In genomic region chr2:29295843-29296242, GRCh38 we compare ENCODE assay signal across 8 cellular contexts.
DNase-seq lines count a peak whose midpoint lies in the region; ATAC-seq and TF ChIP-seq lines count a peak whose summit lies in the region.

No MANE protein-coding gene starts in this region.

- in situ Hi-C loops in brain microvascular endothelial cell (cut with HindIII; ENCODE audit: low pct_ligation_motif_present, low sequenced_read_pairs): no loop called here

- DNase-seq in NCI-H345 (lab: John Stamatoyannopoulos, UW) (peak; percentile 61), NCI-H345 treated with DMSO at 0.1 percent for 48 hours (lab: John Stamatoyannopoulos, UW; ENCODE audit: unreplicated experiment) (no peak), NCI-H1092 (lab: John Stamatoyannopoulos, UW) (peak; percentile 30), brain microvascular endothelial cell (no peak), pons (ENCODE audit: low spot score) (peak; percentile 28)
- DNase-seq in stimulated activated naive CD8-positive, alpha-beta T cell treated with anti-CD3 and anti-CD28 coated beads, Interleukin-15, Interleukin-2, amounts not matched to agents 100 U/mL and 50 U/mL, for 24 hours: no peak

- H3K27me3 ChIP-seq in brain microvascular endothelial cell (replicated peaks): no peaks in the 10 kb centered on the region

- no peak overlapping the region for H3K4me3 ChIP-seq in brain microvascular endothelial cell (ENCODE audit: low read depth, low read length)

- ATAC-seq in stimulated activated naive CD8-positive, alpha-beta T cell treated with anti-CD3 and anti-CD28 coated beads, Interleukin-15, Interleukin-2, amounts not matched to agents 100 U/mL and 50 U/mL, for 24 hours: no peak
- ATAC-seq in HG03135 (IDR thresholded peaks at IDR 0.05; ENCODE audit: unreplicated experiment) (no peak), GM21576 (IDR thresholded peaks at IDR 0.05; ENCODE audit: unreplicated experiment) (no peak)

- TF ChIP-seq CTCF in brain microvascular endothelial cell (IDR thresholded peaks at IDR 0.05; ENCODE audit: low read depth, low read length, missing control alignments): peak; percentile 56

- no peak overlapping the region for H3K27ac ChIP-seq in brain microvascular endothelial cell

- no peaks in the 10 kb centered on the region for H3K36me3 ChIP-seq in brain microvascular endothelial cell (replicated peaks)

Comparison
In these comparisons a context has a peak if more than half of its experiments do, and no peak if none do; other contexts are left out.
1. DNase-seq: peak in NCI-H345 (single experiment), NCI-H1092 (single experiment) and pons (single experiment); none in NCI-H345 treated with DMSO at 0.1 percent for 48 hours (single experiment), brain microvascular endothelial cell (single experiment) and stimulated activated naive CD8-positive, alpha-beta T cell treated with anti-CD3 and anti-CD28 coated beads, Interleukin-15, Interleukin-2, amounts not matched to agents 100 U/mL and 50 U/mL, for 24 hours (single experiment).